ENCODE assay signal across 8 cellular contexts in the genomic region with DNA sequence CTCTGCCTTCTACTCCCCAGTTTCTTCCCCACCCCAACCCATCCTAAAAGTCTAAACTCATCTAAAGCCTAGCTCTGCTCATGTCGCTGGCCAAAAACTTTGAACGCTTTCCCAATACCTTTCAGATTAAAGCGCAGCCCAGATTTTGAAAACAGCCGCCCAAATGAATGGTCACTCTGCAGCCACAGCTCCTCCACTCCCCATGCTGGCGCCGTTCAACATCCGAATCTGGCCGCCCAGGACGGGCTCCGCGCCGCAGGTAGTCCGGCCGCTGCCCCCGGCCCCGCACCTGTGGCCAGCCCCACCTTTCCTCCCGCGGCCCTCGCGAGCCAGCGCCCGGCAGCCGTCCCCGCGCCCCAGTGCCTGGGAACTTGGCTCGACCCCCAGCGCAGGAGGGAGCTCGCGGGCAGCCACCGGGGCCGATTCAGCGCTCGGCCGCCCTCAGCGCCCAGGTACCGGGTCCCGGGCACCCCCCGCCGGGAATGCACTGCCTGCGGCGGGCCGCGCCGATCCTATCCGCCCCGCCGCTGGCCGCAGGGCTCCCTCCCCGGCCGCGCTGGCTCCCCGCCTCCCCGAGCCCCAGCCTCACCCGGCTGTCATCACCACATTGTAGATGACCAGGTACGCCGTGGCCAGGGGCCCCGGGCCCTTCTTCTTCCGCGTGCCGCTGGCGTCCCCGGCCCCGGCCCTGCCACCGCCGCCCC. TPM values are rescaled to one million over a fixed set of nuclear protein-coding genes. Genes with fewer than 3 reads are reported as not detected.
DNase-seq lines count a peak whose midpoint lies in the region; ATAC-seq and TF ChIP-seq lines count a peak whose summit lies in the region.

No MANE protein-coding gene starts in this region.

- H3K27me3 ChIP-seq in A673 (replicated peaks; ENCODE audit: insufficient read depth, low read depth, low read length, poor library complexity) (no peaks in the 10 kb centered on the region), brain microvascular endothelial cell (replicated peaks) (no peaks in the 10 kb centered on the region)

- ATAC-seq in HG02623 (IDR thresholded peaks at IDR 0.05; ENCODE audit: unreplicated experiment), result peak; percentile 24
- peak; percentile 68 for ATAC-seq in stimulated activated memory B cell treated with anti-CD40 and anti-IgM and Interleukin-4, amounts not matched to agents 10 μg/mL and 1 μg/mL and 100 μg/mL, for 72 hours

- no peak for TF ChIP-seq CTCF in A673 (conservative IDR thresholded peaks at IDR 0.05; ENCODE audit: low read depth, low read length)
- no peak for TF ChIP-seq CTCF in GM10248 (IDR thresholded peaks at IDR 0.05; ENCODE audit: control extremely low read depth, extremely low read depth, low read depth, missing control alignments)
- no peak for TF ChIP-seq CTCF in brain microvascular endothelial cell (IDR thresholded peaks at IDR 0.05; ENCODE audit: low read depth, low read length, missing control alignments)

- intact Hi-C loops in A673 (cut with micrococcal nuclease; ENCODE audit: unreplicated experiment), result no loop called here

- H3K27ac ChIP-seq in A673 (ENCODE audit: low read depth, low read length, poor library complexity, severe bottlenecking) (peak overlapping the region; percentile 95), brain microvascular endothelial cell (peak overlapping the region; percentile 6)

- peak overlapping the region in 2 of 5 donors; percentile 90 to 91 for H3K4me3 Mint-ChIP-seq in immature natural killer cell
- no peak overlapping the region for H3K4me3 Mint-ChIP-seq in stimulated activated memory B cell treated with anti-CD40 and anti-IgM and Interleukin-4, amounts not matched to agents 10 μg/mL and 1 μg/mL and 100 μg/mL, for 72 hours

- CTCF ChIA-PET in A673 (lab: Charles Lee), result interaction anchor here (0.6 kb wide), 1 partner anchor 8 kb away, joined by 3 read pairs; no protein-coding TSS in a partner anchor
- CTCF ChIA-PET in GM10248 (lab: Yijun Ruan, JAX), result interaction anchor here (0.6 to 2.2 kb wide), 6 partner anchors 9 to 68 kb away, joined by 3 to 7 read pairs (median 5); no protein-coding TSS in a partner anchor

- H3K36me3 ChIP-seq in A673 (ENCODE audit: insufficient read depth, low read length, poor library complexity, severe bottlenecking) (peaks cover 20% of the 10 kb centered on the region), brain microvascular endothelial cell (replicated peaks) (no peaks in the 10 kb centered on the region)

- peak overlapping the region; percentile 68 to 88 (median 84) for H3K27ac Mint-ChIP-seq in immature natural killer cell
- H3K27ac Mint-ChIP-seq in stimulated activated memory B cell treated with anti-CD40 and anti-IgM and Interleukin-4, amounts not matched to agents 10 μg/mL and 1 μg/mL and 100 μg/mL, for 72 hours, result no peak overlapping the region

- H3K9me3 ChIP-seq in A673 (ENCODE audit: low read depth, low read length, poor library complexity, severe bottlenecking), result no peaks in the 10 kb centered on the region

- no peaks in the 10 kb centered on the region for H3K9me3 Mint-ChIP-seq in immature natural killer cell
- H3K9me3 Mint-ChIP-seq in stimulated activated memory B cell treated with anti-CD40 and anti-IgM and Interleukin-4, amounts not matched to agents 10 μg/mL and 1 μg/mL and 100 μg/mL, for 72 hours, result no peaks in the 10 kb centered on the region

- peak overlapping the region; percentile 90 for H3K4me3 ChIP-seq in A673 (ENCODE audit: low read depth, low read length, poor library complexity, severe bottlenecking)
- H3K4me3 ChIP-seq in brain microvascular endothelial cell (ENCODE audit: low read depth, low read length), result peak overlapping the region; percentile 85

- peaks cover 3 to 20% (median 17%) of the 10 kb centered on the region in 3 donors for H3K36me3 Mint-ChIP-seq in immature natural killer cell
- H3K36me3 Mint-ChIP-seq in stimulated activated memory B cell treated with anti-CD40 and anti-IgM and Interleukin-4, amounts not matched to agents 10 μg/mL and 1 μg/mL and 100 μg/mL, for 72 hours, result peaks cover 34% of the 10 kb centered on the region

- DNase-seq in A673 (ENCODE audit: low spot score), result peak; percentile 10
- peak; percentile 47 for DNase-seq in GM10248 (ENCODE audit: extremely low spot score)
- DNase-seq in NCI-H2107 treated with DMSO at 0.1 percent for 48 hours (lab: John Stamatoyannopoulos, UW; ENCODE audit: unreplicated experiment), result peak; percentile 37
- no peak for DNase-seq in brain microvascular endothelial cell
- DNase-seq in immature natural killer cell, result no peak
- DNase-seq in NCI-H446 (lab: John Stamatoyannopoulos, UW), result no peak

- POLR2A ChIA-PET in A673 (lab: Charles Lee; ENCODE audit: low non-redundant PET) (interaction anchor here (0.7 kb wide), 1 partner anchor 1130 kb away, joined by 3 read pairs; no protein-coding TSS in a partner anchor), GM10248 (lab: Yijun Ruan, JAX) (no interaction called here)

- peaks cover 21% of the 10 kb centered on the region for H3K4me1 ChIP-seq in A673 (ENCODE audit: insufficient read depth, low read length, poor library complexity, severe bottlenecking)

- in situ Hi-C loops in brain microvascular endothelial cell (cut with HindIII; ENCODE audit: low pct_ligation_motif_present, low sequenced_read_pairs), result no loop called here

- peaks cover 0 to 2% (median 0%) of the 10 kb centered on the region in 3 donors for H3K27me3 Mint-ChIP-seq in immature natural killer cell (ENCODE audit: low read depth in 3 of 3)
- no peaks in the 10 kb centered on the region for H3K27me3 Mint-ChIP-seq in stimulated activated memory B cell treated with anti-CD40 and anti-IgM and Interleukin-4, amounts not matched to agents 10 μg/mL and 1 μg/mL and 100 μg/mL, for 72 hours

- no TSS peak for BruUV-seq in A673 (replicated peaks; lab: Mats Ljungman, UMichigan)

- peaks cover 13 to 22% of the 10 kb centered on the region in 2 donors for H3K4me1 Mint-ChIP-seq in immature natural killer cell
- H3K4me1 Mint-ChIP-seq in stimulated activated memory B cell treated with anti-CD40 and anti-IgM and Interleukin-4, amounts not matched to agents 10 μg/mL and 1 μg/mL and 100 μg/mL, for 72 hours, result peaks cover 20% of the 10 kb centered on the region

RNA-seq across cellular contexts. Expression of a gene that starts 0.4 kb away (rescaled TPM):
- 45.4 and 49.3 TPM in 2 replicates for total RNA-seq in A673 (2021)
- polyA plus RNA-seq in immature natural killer cell, result 10 to 100 TPM; 19.3 to 37.0 (median 25.3) TPM

Comparison
In these comparisons a context has a peak if more than half of its experiments do, and no peak if none do; other contexts are left out.
1. DNase-seq: peak in A673 (single experiment), GM10248 (single experiment) and NCI-H2107 treated with DMSO at 0.1 percent for 48 hours (single experiment); none in brain microvascular endothelial cell (single experiment), immature natural killer cell (0 of 3) and NCI-H446 (0 of 2).